In the genomic region with DNA sequence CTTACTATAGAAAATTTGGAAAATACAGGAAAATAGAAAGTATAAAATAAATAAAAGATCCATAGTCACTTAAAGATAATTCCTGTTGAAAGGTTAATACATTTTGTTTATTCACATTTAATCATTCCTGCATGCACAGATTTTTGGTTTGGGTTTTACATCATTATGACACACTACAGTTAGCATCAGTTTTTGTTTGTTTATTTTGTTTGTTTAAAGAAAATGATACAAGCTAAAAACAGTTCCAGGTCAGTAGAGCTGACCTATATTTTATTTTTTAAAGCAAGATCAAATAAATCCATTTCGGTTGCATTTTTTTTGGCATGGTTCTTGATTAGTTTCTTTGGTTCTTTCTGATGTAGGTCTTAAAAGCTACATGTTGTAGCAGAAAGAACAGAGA, we compare ENCODE assay signal across 17 cellular contexts.
"Had no signal": no experiment of that assay in that cellular context is flagged by ENCODE, and none has a peak within 500 bp of the region (broad histone marks: within the 10 kb centered on the region; RNA-seq: fewer than 3 reads in every experiment).

No MANE protein-coding gene starts in this region.

- H3K27me3 ChIP-seq: heart right ventricle, pancreas had no signal

- H3K27me3 Mint-ChIP-seq: naive B cell, progenitor cell of endocrine pancreas had no signal

- ATAC-seq: heart right ventricle, left colon, pancreas, right cardiac atrium had no signal

- FAIRE-seq: colon, frontal cortex, pancreas, small intestine had no signal

- H3K4me3 ChIP-seq: heart right ventricle, pancreas had no signal

- DNase-seq: dermis blood vessel endothelial cell; erythroblast; heart right ventricle; left colon; mesendoderm; naive B cell; occipital lobe; pancreas; right cardiac atrium; small intestine; stimulated activated CD4-positive, alpha-beta T cell treated with anti-CD3 and anti-CD28 coated beads, Interleukin-2, amount 100 ng/mL, for 48 hours; stimulated activated naive CD4-positive, alpha-beta T cell treated with Interleukin-2 at 50 U/mL for 16 hours; trophoblast cell had no signal

- H3K9me3 ChIP-seq: heart right ventricle had no signal

- H3K4me1 ChIP-seq: heart right ventricle, pancreas had no signal

- H3K4me3 Mint-ChIP-seq: naive B cell, nephron had no signal

- H3K27ac ChIP-seq: heart right ventricle, pancreas had no signal

- H3K9me3 Mint-ChIP-seq: naive B cell, nephron had no signal

- H3K36me3 ChIP-seq: heart right ventricle, pancreas had no signal

- H3K36me3 Mint-ChIP-seq: naive B cell had no signal

- H3K4me1 Mint-ChIP-seq: naive B cell, nephron had no signal

- H3K27ac Mint-ChIP-seq: naive B cell, nephron, progenitor cell of endocrine pancreas had no signal
